In the genomic region with DNA sequence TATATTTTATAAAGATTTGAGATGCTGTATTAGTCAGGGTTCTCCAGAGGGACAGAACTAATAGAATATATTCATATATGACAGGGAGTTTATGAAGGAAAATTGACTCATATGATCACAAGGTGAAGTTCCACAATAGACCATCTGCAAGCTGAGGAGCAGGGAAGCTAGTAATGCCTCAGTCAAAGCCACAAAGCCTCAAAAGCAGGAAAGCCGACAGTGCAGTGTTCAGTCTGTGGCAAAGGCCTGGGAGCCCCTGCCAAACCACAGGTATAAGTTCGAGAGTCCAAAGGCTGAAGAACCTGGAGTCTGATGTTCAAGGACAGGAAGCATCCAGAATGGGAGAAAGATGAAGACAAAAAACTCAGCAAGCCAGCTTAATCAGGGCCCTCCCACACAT, we compare ENCODE assay signal across 31 cellular contexts.
"Had no signal": no experiment of that assay in that cellular context is flagged by ENCODE, and none has a peak within 500 bp of the region (broad histone marks: within the 10 kb centered on the region; RNA-seq: fewer than 3 reads in every experiment).

No MANE protein-coding gene starts in this region.

- H3K4me3 ChIP-seq: heart left ventricle, left lung, lung, pancreas, psoas muscle, right atrium auricular region, right lobe of liver, smooth muscle cell, stomach, testis, thyroid gland, transverse colon, upper lobe of left lung, vagina had no signal

- H3K27ac Mint-ChIP-seq: immature natural killer cell; mesothelial cell of epicardium; naive B cell; natural killer cell; nephron progenitor cell; stimulated activated memory B cell treated with anti-CD40 and anti-IgM and Interleukin-4, amounts not matched to agents 10 μg/mL and 1 μg/mL and 100 μg/mL, for 72 hours had no signal

- DNase-seq: heart left ventricle; hypothalamus; immature natural killer cell; islet precursor cell; left cardiac atrium; left lung; mesendoderm; naive B cell; natural killer cell; nephron progenitor cell; nucleus accumbens; pancreas; posterior cingulate gyrus; psoas muscle; right lobe of liver; stimulated activated CD4-positive, alpha-beta T cell treated with anti-CD3 and anti-CD28 coated beads, Interleukin-1b, Interleukin-23, amount 100 ng/mL, for 48 hours; stimulated activated CD4-positive, alpha-beta T cell treated with anti-CD3 and anti-CD28 coated beads, Interleukin-2, amount 100 ng/mL, for 48 hours; stimulated activated CD4-positive, alpha-beta T cell treated with anti-CD3 and anti-CD28 coated beads, Interleukin-4, amount 100 ng/mL, for 4 hours; stimulated activated CD8-positive, alpha-beta memory T cell treated with anti-CD3 and anti-CD28 coated beads, Interleukin-4, amount 100 ng/mL, for 48 hours; stimulated activated naive CD4-positive, alpha-beta T cell treated with Interleukin-2 at 50 U/mL for 16 hours; stomach; testis; thyroid gland; transverse colon; upper lobe of left lung had no signal

- H3K36me3 Mint-ChIP-seq: immature natural killer cell; stimulated activated memory B cell treated with anti-CD40 and anti-IgM and Interleukin-4, amounts not matched to agents 10 μg/mL and 1 μg/mL and 100 μg/mL, for 72 hours had no signal

- H3K4me3 Mint-ChIP-seq: immature natural killer cell; mesothelial cell of epicardium; naive B cell; natural killer cell; nephron progenitor cell; stimulated activated memory B cell treated with anti-CD40 and anti-IgM and Interleukin-4, amounts not matched to agents 10 μg/mL and 1 μg/mL and 100 μg/mL, for 72 hours had no signal

- H3K27ac ChIP-seq: heart left ventricle, left lung, pancreas, psoas muscle, right atrium auricular region, right lobe of liver, stomach, testis, thyroid gland, transverse colon, upper lobe of left lung, vagina had no signal

- H3K4me1 Mint-ChIP-seq: immature natural killer cell; mesothelial cell of epicardium; naive B cell; natural killer cell; nephron progenitor cell; stimulated activated memory B cell treated with anti-CD40 and anti-IgM and Interleukin-4, amounts not matched to agents 10 μg/mL and 1 μg/mL and 100 μg/mL, for 72 hours had no signal

- H3K27me3 Mint-ChIP-seq: stimulated activated memory B cell treated with anti-CD40 and anti-IgM and Interleukin-4, amounts not matched to agents 10 μg/mL and 1 μg/mL and 100 μg/mL, for 72 hours had no signal
